17 cellular contexts compared by ENCODE assay signal in genomic region chr7:103640031-103640779, GRCh38.
DNase-seq lines count a peak whose midpoint lies in the region; ATAC-seq, FAIRE-seq and TF ChIP-seq lines count a peak whose summit lies in the region.
"Had no signal": no experiment of that assay in that cellular context is flagged by ENCODE, and none has a peak within 500 bp of the region (broad histone marks: within the 10 kb centered on the region; RNA-seq: fewer than 3 reads in every experiment).

No MANE protein-coding gene starts in this region.

- peak; percentile 75 for FAIRE-seq in H54 (lab: Jason Lieb, UNC)
- FAIRE-seq: A549, colon had no signal

- TF ChIP-seq POLR2A in H54 (IDR thresholded peaks at IDR 0.05; ENCODE audit: low read depth, low read length) (no peak), heart left ventricle (IDR thresholded peaks at IDR 0.05) (no peak)

- H3K9ac ChIP-seq in adipocyte (ENCODE audit: low read length), result peak overlapping the region; percentile 52

- H3K4me1 ChIP-seq in adipocyte (ENCODE audit: control insufficient read depth, insufficient read depth, low read length) (peaks cover 32% of the 10 kb centered on the region), heart left ventricle (no peaks in the 10 kb centered on the region)
- H3K4me1 ChIP-seq: Caco-2, suprapubic skin had no signal

- WGBS in heart left ventricle, 4 donors, result 74 to 89% (median 83%) methylated on average over 5 of the region's 5 CpGs

- H3K36me3 ChIP-seq in adipocyte (ENCODE audit: control insufficient read depth, insufficient read depth, low read length, severe bottlenecking) (no peaks in the 10 kb centered on the region), heart left ventricle (no peaks in the 10 kb centered on the region)
- H3K36me3 ChIP-seq: suprapubic skin had no signal

- H3K27me3 ChIP-seq in adipocyte (replicated peaks; ENCODE audit: control insufficient read depth, insufficient read depth, low read length), result no peaks in the 10 kb centered on the region
- no peaks in the 10 kb centered on the region for H3K27me3 ChIP-seq in heart left ventricle
- H3K27me3 ChIP-seq: suprapubic skin had no signal

- no peak overlapping the region for H3K27ac ChIP-seq in heart left ventricle
- H3K27ac ChIP-seq: A549, epithelial cell of prostate, suprapubic skin had no signal

- peak; percentile 71 for DNase-seq in A172 (ENCODE audit: low spot score)
- no peak for DNase-seq in H54 (ENCODE audit: insufficient read length, low spot score)
- no peak for DNase-seq in adipocyte (ENCODE audit: low read depth)
- peak; percentile 35 to 57 for DNase-seq in foreskin fibroblast
- DNase-seq in heart left ventricle, result no peak
- DNase-seq in NCI-H510A (lab: John Stamatoyannopoulos, UW), result no peak
- DNase-seq: activated CD4-positive, alpha-beta T cell treated with anti-CD3 and anti-CD28 coated beads for 4 hours; Caco-2; natural killer cell; NCI-H2081; NCI-H748 treated with DMSO at 0.1 percent for 48 hours had no signal

- no peak overlapping the region for H3K4me3 ChIP-seq in adipocyte (ENCODE audit: low read length)
- no peak overlapping the region for H3K4me3 ChIP-seq in foreskin fibroblast (ENCODE audit: low read depth in 1 of 2, low read length in 2 of 2)
- no peak overlapping the region for H3K4me3 ChIP-seq in heart left ventricle
- H3K4me3 ChIP-seq: A549, suprapubic skin had no signal

- TF ChIP-seq CTCF in foreskin fibroblast (IDR thresholded peaks at IDR 0.05; ENCODE audit: low read depth, low read length) (no peak), heart left ventricle (IDR thresholded peaks at IDR 0.05) (no peak)

- intact Hi-C loops in heart left ventricle (cut with DNase I), result no loop called here

- ATAC-seq in HG03439 (IDR thresholded peaks at IDR 0.05; ENCODE audit: unreplicated experiment) (no peak), heart left ventricle (no peak), GM21786 (IDR thresholded peaks at IDR 0.05; ENCODE audit: unreplicated experiment) (no peak)
- ATAC-seq: A549, natural killer cell had no signal

- H3K9me3 ChIP-seq in adipocyte (ENCODE audit: control insufficient read depth, low read length) (peaks cover 18% of the 10 kb centered on the region), heart left ventricle (peaks cover 0 to 21% (median 9%) of the 10 kb centered on the region in 12 donors)
- H3K9me3 ChIP-seq: A549, suprapubic skin had no signal

Comparison
In these comparisons a context has a peak if more than half of its experiments do, and no peak if none do; other contexts are left out.
1. DNase-seq: peak in A172 (single experiment) and foreskin fibroblast (2 of 2); none in H54 (single experiment), adipocyte (single experiment), heart left ventricle (0 of 5) and NCI-H510A (single experiment).